ENCODE assay signal across 20 cellular contexts in genomic region chrX:100872161-100872560, GRCh38. TPM values are rescaled to one million over a fixed set of nuclear protein-coding genes. Genes with fewer than 3 reads are reported as not detected.
DNase-seq lines count a peak whose midpoint lies in the region; TF ChIP-seq lines count a peak whose summit lies in the region.
"Had no signal": no experiment of that assay in that cellular context is flagged by ENCODE, and none has a peak within 500 bp of the region (broad histone marks: within the 10 kb centered on the region; RNA-seq: fewer than 3 reads in every experiment).

No MANE protein-coding gene starts in this region.

- H3K27ac Mint-ChIP-seq in mesothelial cell of epicardium, result peak overlapping the region; percentile 37
- H3K27ac Mint-ChIP-seq in Calu3 (ENCODE audit: unreplicated experiment), result no peak overlapping the region
- H3K27ac Mint-ChIP-seq: CD4-positive, CD25-positive, alpha-beta regulatory T cell; H9 had no signal

- H3K27ac ChIP-seq in esophagus muscularis mucosa (replicated peaks in 1 of 4), result no peak overlapping the region
- H3K27ac ChIP-seq: RWPE1 had no signal

- WGBS in esophagus muscularis mucosa, result 33% methylated on average over 3 of the region's 3 CpGs

- H3K27me3 Mint-ChIP-seq in mesothelial cell of epicardium (ENCODE audit: low read depth) (no peaks in the 10 kb centered on the region), Calu3 (ENCODE audit: unreplicated experiment) (no peaks in the 10 kb centered on the region)

- no peaks in the 10 kb centered on the region for H3K4me1 ChIP-seq in esophagus muscularis mucosa
- H3K4me1 ChIP-seq: BE2C had no signal

- H3K36me3 Mint-ChIP-seq in mesothelial cell of epicardium (no peaks in the 10 kb centered on the region), Calu3 (ENCODE audit: insufficient read depth, unreplicated experiment) (no peaks in the 10 kb centered on the region)
- H3K36me3 Mint-ChIP-seq: CD4-positive, CD25-positive, alpha-beta regulatory T cell had no signal

- no TSS peak for BruUV-seq in Calu3 (replicated peaks; lab: Mats Ljungman, UMichigan)

- no peak for TF ChIP-seq POLR2A in esophagus muscularis mucosa (IDR thresholded peaks at IDR 0.05; ENCODE audit: low read depth)

- H3K4me1 Mint-ChIP-seq in mesothelial cell of epicardium (peaks cover 17% of the 10 kb centered on the region), Calu3 (ENCODE audit: low read depth, unreplicated experiment) (peaks cover 7% of the 10 kb centered on the region)

- DNase-seq in AG10803 (ENCODE audit: low read depth), result peak; percentile 8
- DNase-seq in NCI-H460 (ENCODE audit: extremely low read depth, low read depth), result peak; percentile 87
- DNase-seq in choroid plexus epithelial cell (ENCODE audit: low read depth), result peak; percentile 74
- no peak for DNase-seq in mesothelial cell of epicardium (ENCODE audit: low spot score in 2 of 2, unreplicated experiment in 2 of 2)
- no peak for DNase-seq in esophagus muscularis mucosa (ENCODE audit: extremely low spot score)
- DNase-seq in ureter (ENCODE audit: low spot score), result no peak
- no peak for DNase-seq in Calu3
- DNase-seq in OCI-M2 (lab: John Stamatoyannopoulos, UW; ENCODE audit: unreplicated experiment), result no peak
- DNase-seq: 8988T; BE2C; CD4-positive, CD25-positive, alpha-beta regulatory T cell; H9; KG1; NCI-H1694 treated with DMSO at 0.1 percent for 48 hours; NCI-H510A treated with DMSO at 0.1 percent for 48 hours; NCI-H774; OCI-M1; SIG-M5 had no signal

- CTCF ChIA-PET in Calu3 (lab: Charles Lee), result no interaction called here

- H3K4me3 ChIP-seq in AG10803 (ENCODE audit: low read length) (no peak overlapping the region), choroid plexus epithelial cell (ENCODE audit: low read depth, low read length) (no peak overlapping the region), esophagus muscularis mucosa (no peak overlapping the region)

- H3K36me3 ChIP-seq in esophagus muscularis mucosa, result no peaks in the 10 kb centered on the region
- H3K36me3 ChIP-seq: BE2C had no signal

- H3K27me3 ChIP-seq in esophagus muscularis mucosa, result no peaks in the 10 kb centered on the region
- H3K27me3 ChIP-seq: BE2C had no signal

- H3K4me3 Mint-ChIP-seq in mesothelial cell of epicardium (no peak overlapping the region), Calu3 (ENCODE audit: low read depth, unreplicated experiment) (no peak overlapping the region)
- H3K4me3 Mint-ChIP-seq: CD4-positive, CD25-positive, alpha-beta regulatory T cell; H9 had no signal

- intact Hi-C loops in esophagus muscularis mucosa (cut with DNase I) (no loop called here), Calu3 (cut with micrococcal nuclease; ENCODE audit: unreplicated experiment) (no loop called here)

- H3K9me3 ChIP-seq in esophagus muscularis mucosa, result no peaks in the 10 kb centered on the region
- H3K9me3 ChIP-seq: BE2C had no signal

- TF ChIP-seq CTCF in AG10803 (conservative IDR thresholded peaks at IDR 0.05; ENCODE audit: low read length) (no peak), choroid plexus epithelial cell (conservative IDR thresholded peaks at IDR 0.05; ENCODE audit: low read depth, low read length) (no peak), mesothelial cell of epicardium (IDR thresholded peaks at IDR 0.05; ENCODE audit: unreplicated experiment) (no peak), esophagus muscularis mucosa (IDR thresholded peaks at IDR 0.05) (no peak), Calu3 (IDR thresholded peaks at IDR 0.05; ENCODE audit: unreplicated experiment) (no peak)

- peaks cover 17% of the 10 kb centered on the region for H3K9me3 Mint-ChIP-seq in mesothelial cell of epicardium
- no peaks in the 10 kb centered on the region for H3K9me3 Mint-ChIP-seq in Calu3 (ENCODE audit: low read depth, unreplicated experiment)

- no peak for TF ChIP-seq EP300 in esophagus muscularis mucosa (IDR thresholded peaks at IDR 0.05)

RNA-seq across cellular contexts. Expression of gene NOX1, which starts 2.0 kb away (rescaled TPM):
- 0.78 and 1.4 TPM in 2 replicates for total RNA-seq in NCI-H460 (2014; rRNA removed; shearing (Covaris generic))
- polyA plus RNA-seq in NCI-H460 (2014; cell fraction: nucleus; rRNA removed), result 0.47 TPM in 1 of 2 replicates, not detected in the other
- total RNA-seq in mesothelial cell of epicardium (not detected in 3 replicates), esophagus muscularis mucosa (not detected), ureter (0.78 TPM), Calu3 (2022) (not detected in 2 replicates)
- total RNA-seq: CD4-positive, CD25-positive, alpha-beta regulatory T cell; H9; HepG2 had no signal
- polyA plus RNA-seq: CD4-positive, CD25-positive, alpha-beta regulatory T cell had no signal

RNA-seq across cellular contexts. Expression of gene CSTF2, which starts 52.0 kb away (rescaled TPM):
- 60.9 and 77.2 TPM in 2 replicates for total RNA-seq in NCI-H460 (2014; rRNA removed; shearing (Covaris generic))
- polyA plus RNA-seq in NCI-H460 (2014; cell fraction: nucleus; rRNA removed), result 68.6 and 86.2 TPM in 2 replicates
- 15.4 to 18.4 TPM (median 16.3 TPM) in 3 replicates for total RNA-seq in mesothelial cell of epicardium
- 1 to 10 TPM; 7.6 to 9.2 (median 8.6) TPM for total RNA-seq in esophagus muscularis mucosa
- total RNA-seq in ureter, result 23.7 TPM
- total RNA-seq in Calu3 (2022), result 66.3 and 67.2 TPM in 2 replicates

RNA-seq across cellular contexts. Expression of gene XKRX, which starts 56.6 kb away (rescaled TPM):
- total RNA-seq in NCI-H460 (2014; rRNA removed; shearing (Covaris generic)), result 2.6 and 3.0 TPM in 2 replicates
- polyA plus RNA-seq in NCI-H460 (2014; cell fraction: nucleus; rRNA removed), result 0.46 and 0.48 TPM in 2 replicates
- 0.90 to 1.0 TPM (median 0.96 TPM) in 3 replicates for total RNA-seq in mesothelial cell of epicardium
- under 1 TPM in 1 of 4 donors, not detected in 3; 0.17 TPM for total RNA-seq in esophagus muscularis mucosa
- total RNA-seq in ureter, result 0.96 TPM
- 0.33 and 0.83 TPM in 2 replicates for total RNA-seq in Calu3 (2022)
- total RNA-seq: HepG2 had no signal
- polyA plus RNA-seq: HepG2 had no signal

Comparison
In these comparisons a context has a peak if more than half of its experiments do, and no peak if none do; other contexts are left out.
1. DNase-seq: peak in AG10803 (single experiment), NCI-H460 (single experiment) and choroid plexus epithelial cell (single experiment); none in mesothelial cell of epicardium (0 of 2), esophagus muscularis mucosa (single experiment), ureter (single experiment), Calu3 (single experiment) and OCI-M2 (single experiment).